22 cellular contexts compared by ENCODE assay signal in the genomic region with DNA sequence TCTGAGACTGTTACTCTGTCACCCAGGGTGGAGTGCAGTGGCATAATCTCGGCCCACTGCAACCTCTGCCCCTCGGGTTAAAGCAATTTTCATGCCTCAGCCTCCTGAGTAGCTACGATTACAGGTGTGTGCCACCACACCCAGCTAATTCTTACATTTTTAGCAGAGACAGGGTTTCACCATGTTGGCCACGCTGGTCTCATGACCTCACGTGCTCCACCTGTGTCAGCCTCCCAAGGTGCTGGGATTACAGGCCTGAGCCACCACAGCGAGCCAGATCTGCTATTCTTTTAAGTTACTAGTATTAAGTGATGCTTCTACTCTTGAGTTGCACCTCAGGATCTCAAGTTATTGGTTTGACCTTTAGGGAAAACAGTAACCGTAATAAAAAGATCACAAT. TPM values are rescaled to one million over a fixed set of nuclear protein-coding genes. Genes with fewer than 3 reads are reported as not detected.
DNase-seq lines count a peak whose midpoint lies in the region; ATAC-seq and TF ChIP-seq lines count a peak whose summit lies in the region.
"Had no signal": no experiment of that assay in that cellular context is flagged by ENCODE, and none has a peak within 500 bp of the region (broad histone marks: within the 10 kb centered on the region; RNA-seq: fewer than 3 reads in every experiment).

No MANE protein-coding gene starts in this region.

- no peaks in the 10 kb centered on the region for H3K9me3 Mint-ChIP-seq in activated naive CD4-positive, alpha-beta T cell treated with anti-CD3 and anti-CD28 coated beads, Interleukin-2, amount 50 U/mL, for 24 hours
- no peaks in the 10 kb centered on the region for H3K9me3 Mint-ChIP-seq in IgD-negative memory B cell

- peaks cover 51% of the 10 kb centered on the region for H3K4me1 Mint-ChIP-seq in activated naive CD4-positive, alpha-beta T cell treated with anti-CD3 and anti-CD28 coated beads, Interleukin-2, amount 50 U/mL, for 24 hours
- H3K4me1 Mint-ChIP-seq in IgD-negative memory B cell: peaks cover 35 to 48% (median 41%) of the 10 kb centered on the region in 3 donors

- H3K4me1 ChIP-seq in mucosa of descending colon (ENCODE audit: low read depth): peaks cover 36% of the 10 kb centered on the region
- H3K4me1 ChIP-seq in upper lobe of right lung: peaks cover 37% of the 10 kb centered on the region

- H3K27ac Mint-ChIP-seq in activated naive CD4-positive, alpha-beta T cell treated with anti-CD3 and anti-CD28 coated beads, Interleukin-2, amount 50 U/mL, for 24 hours: peak overlapping the region; percentile 51
- peak overlapping the region; percentile 14 to 63 (median 27) for H3K27ac Mint-ChIP-seq in IgD-negative memory B cell

- peak overlapping the region; percentile 18 for H3K27ac ChIP-seq in upper lobe of right lung
- H3K27ac ChIP-seq: HL-60, RWPE1 had no signal

- H3K9me3 ChIP-seq in mucosa of descending colon (no peaks in the 10 kb centered on the region), upper lobe of right lung (no peaks in the 10 kb centered on the region)

- ATAC-seq in mucosa of descending colon (peak; percentile 65), upper lobe of right lung (no peak), GM18909 (IDR thresholded peaks at IDR 0.05; ENCODE audit: poor library complexity, unreplicated experiment) (no peak), GM18519 (IDR thresholded peaks at IDR 0.05; ENCODE audit: low FRiP score, unreplicated experiment) (no peak)
- ATAC-seq: HCT116, Panc1 had no signal

- no peak overlapping the region for H3K4me3 Mint-ChIP-seq in activated naive CD4-positive, alpha-beta T cell treated with anti-CD3 and anti-CD28 coated beads, Interleukin-2, amount 50 U/mL, for 24 hours
- peak overlapping the region in 1 of 4 donors; percentile 45 for H3K4me3 Mint-ChIP-seq in IgD-negative memory B cell

- TF ChIP-seq CTCF in mucosa of descending colon (IDR thresholded peaks at IDR 0.05) (no peak), upper lobe of right lung (IDR thresholded peaks at IDR 0.05) (no peak)

- no peaks in the 10 kb centered on the region for H3K27me3 ChIP-seq in upper lobe of right lung

- H3K36me3 Mint-ChIP-seq in activated naive CD4-positive, alpha-beta T cell treated with anti-CD3 and anti-CD28 coated beads, Interleukin-2, amount 50 U/mL, for 24 hours: peaks cover 2% of the 10 kb centered on the region
- peaks cover 5% of the 10 kb centered on the region for H3K36me3 Mint-ChIP-seq in IgD-negative memory B cell

- no peak overlapping the region for H3K4me3 ChIP-seq in mucosa of descending colon
- no peak overlapping the region for H3K4me3 ChIP-seq in upper lobe of right lung

- no peak for DNase-seq in activated naive CD4-positive, alpha-beta T cell treated with anti-CD3 and anti-CD28 coated beads, Interleukin-2, amount 50 U/mL, for 16 hours
- DNase-seq in mucosa of descending colon (peak in 1 of 3 donors; percentile 48), upper lobe of right lung (no peak), kidney glomerular epithelial cell (lab: John Stamatoyannopoulos, UW) (no peak)
- DNase-seq: 8988T, ACHN, Karpas-422, NCI-H1092, NCI-H1417 treated with DMSO at 0.1 percent for 48 hours, NCI-H1694 treated with DMSO at 0.1 percent for 48 hours, NCI-H2081, NCI-H2227 treated with DMSO at 0.1 percent for 48 hours, NCI-H526 treated with DMSO at 0.1 percent for 48 hours, SHP77 had no signal

- H3K36me3 ChIP-seq in mucosa of descending colon (ENCODE audit: low read depth): no peaks in the 10 kb centered on the region
- H3K36me3 ChIP-seq in upper lobe of right lung: peaks cover 27% of the 10 kb centered on the region

- intact Hi-C loops in mucosa of descending colon (cut with DNase I, micrococcal nuclease): no loop called here
- intact Hi-C loops in upper lobe of right lung (cut with DNase I): no loop called here

- no peaks in the 10 kb centered on the region for H3K27me3 Mint-ChIP-seq in activated naive CD4-positive, alpha-beta T cell treated with anti-CD3 and anti-CD28 coated beads, Interleukin-2, amount 50 U/mL, for 24 hours
- no peaks in the 10 kb centered on the region for H3K27me3 Mint-ChIP-seq in IgD-negative memory B cell

RNA-seq across cellular contexts. Expression of gene KMT2E, which starts 23.0 kb away (rescaled TPM):
- 239 TPM for polyA plus RNA-seq in IgD-negative memory B cell
- 100 to 1,000 TPM; 115 to 135 (median 132) TPM for total RNA-seq in mucosa of descending colon
- total RNA-seq in upper lobe of right lung: 97.0 TPM
